Comparison of ENCODE assay signal across 22 cellular contexts in genomic region chr15:90834626-90835025, GRCh38. TPM values are rescaled to one million over a fixed set of nuclear protein-coding genes. Genes with fewer than 3 reads are reported as not detected.
DNase-seq lines count a peak whose midpoint lies in the region; ATAC-seq and TF ChIP-seq lines count a peak whose summit lies in the region.
"Had no signal": no experiment of that assay in that cellular context is flagged by ENCODE, and none has a peak within 500 bp of the region (broad histone marks: within the 10 kb centered on the region; RNA-seq: fewer than 3 reads in every experiment).

No MANE protein-coding gene starts in this region.

- H3K27me3 ChIP-seq in breast epithelium: no peaks in the 10 kb centered on the region
- H3K27me3 ChIP-seq: MG63 had no signal

- no peak for TF ChIP-seq POLR2A in breast epithelium (IDR thresholded peaks at IDR 0.05)

- H3K36me3 ChIP-seq in breast epithelium: no peaks in the 10 kb centered on the region
- H3K36me3 ChIP-seq: HAP-1, MG63 had no signal

- H3K36me3 Mint-ChIP-seq in activated CD4-positive, alpha-beta T cell treated with anti-CD3 and anti-CD28 coated beads for 36 hours (ENCODE audit: low read depth): peaks cover 4% of the 10 kb centered on the region
- no peaks in the 10 kb centered on the region for H3K36me3 Mint-ChIP-seq in MCF 10A (ENCODE audit: insufficient read depth, unreplicated experiment)
- H3K36me3 Mint-ChIP-seq in activated T-helper 2 cell treated with anti-CD3 and anti-CD28 coated beads, Interferon-gamma antibody, Interleukin-2, Interleukin-4, amounts not matched to agents 10 μg/mL and 5 μg/mL and 100 μg/mL, durations not matched to agents 14 hours and 24 hours and 36 hours (ENCODE audit: low read depth): peaks cover 14% of the 10 kb centered on the region

- no peak for ATAC-seq in activated CD4-positive, alpha-beta T cell treated with anti-CD3 and anti-CD28 coated beads for 36 hours
- ATAC-seq in GM19328 (IDR thresholded peaks at IDR 0.05; ENCODE audit: unreplicated experiment): no peak

- H3K4me1 Mint-ChIP-seq in activated CD4-positive, alpha-beta T cell treated with anti-CD3 and anti-CD28 coated beads for 36 hours: peaks cover 80% of the 10 kb centered on the region
- H3K4me1 Mint-ChIP-seq in MCF 10A (ENCODE audit: insufficient read depth, unreplicated experiment): no peaks in the 10 kb centered on the region
- H3K4me1 Mint-ChIP-seq in activated T-helper 2 cell treated with anti-CD3 and anti-CD28 coated beads, Interferon-gamma antibody, Interleukin-2, Interleukin-4, amounts not matched to agents 10 μg/mL and 5 μg/mL and 100 μg/mL, durations not matched to agents 14 hours and 24 hours and 36 hours (ENCODE audit: low read depth): peaks cover 55% of the 10 kb centered on the region

- CTCF ChIA-PET in activated CD4-positive, alpha-beta T cell treated with anti-CD3 and anti-CD28 coated beads for 36 hours (lab: Charles Lee): interaction anchor here (0.5 to 1.1 kb wide), 2 partner anchors 39 to 305 kb away, joined by 3 read pairs; no protein-coding TSS in a partner anchor
- CTCF ChIA-PET in MCF 10A (lab: Yijun Ruan, JAX): interaction anchor here (0.5 to 1.2 kb wide), 2 partner anchors 15 to 51 kb away, joined by 3 to 6 read pairs; no protein-coding TSS in a partner anchor

- intact Hi-C loops in activated CD4-positive, alpha-beta T cell treated with anti-CD3 and anti-CD28 coated beads for 36 hours (cut with DNase I, micrococcal nuclease): loop anchor here (5.0 to 10.0 kb wide), 2 partner anchors 98 to 1020 kb away; partner anchors contain the start of genes HDDC3 (in 1 of the 2) and SLCO3A1 (in 1 of the 2)
- intact Hi-C loops in MCF 10A (cut with micrococcal nuclease) (no loop called here), breast epithelium (cut with DNase I; ENCODE audit: low total_unique reads) (no loop called here)
- intact Hi-C loops in activated T-helper 2 cell treated with anti-CD3 and anti-CD28 coated beads, Interferon-gamma antibody, Interleukin-2, Interleukin-4, amounts not matched to agents 10 μg/mL and 5 μg/mL and 100 μg/mL, durations not matched to agents 14 hours and 24 hours and 36 hours (cut with micrococcal nuclease): no loop called here

- peaks cover 0 to under 1% of the 10 kb centered on the region in 2 donors for H3K4me1 ChIP-seq in breast epithelium

- BruUV-seq in MCF 10A (replicated peaks; lab: Mats Ljungman, UMichigan): no TSS peak

- H3K4me3 Mint-ChIP-seq in activated CD4-positive, alpha-beta T cell treated with anti-CD3 and anti-CD28 coated beads for 36 hours: no peak overlapping the region
- no peak overlapping the region for H3K4me3 Mint-ChIP-seq in MCF 10A (ENCODE audit: unreplicated experiment)
- H3K4me3 Mint-ChIP-seq in activated T-helper 2 cell treated with anti-CD3 and anti-CD28 coated beads, Interferon-gamma antibody, Interleukin-2, Interleukin-4, amounts not matched to agents 10 μg/mL and 5 μg/mL and 100 μg/mL, durations not matched to agents 14 hours and 24 hours and 36 hours (ENCODE audit: low read depth): no peak overlapping the region

- no peaks in the 10 kb centered on the region for H3K27me3 Mint-ChIP-seq in activated CD4-positive, alpha-beta T cell treated with anti-CD3 and anti-CD28 coated beads for 36 hours
- no peaks in the 10 kb centered on the region for H3K27me3 Mint-ChIP-seq in MCF 10A (ENCODE audit: insufficient read depth, unreplicated experiment)
- H3K27me3 Mint-ChIP-seq in activated T-helper 2 cell treated with anti-CD3 and anti-CD28 coated beads, Interferon-gamma antibody, Interleukin-2, Interleukin-4, amounts not matched to agents 10 μg/mL and 5 μg/mL and 100 μg/mL, durations not matched to agents 14 hours and 24 hours and 36 hours (ENCODE audit: low read depth): no peaks in the 10 kb centered on the region

- H3K9me3 ChIP-seq in breast epithelium: no peaks in the 10 kb centered on the region
- H3K9me3 ChIP-seq: HAP-1, MG63 had no signal

- TF ChIP-seq CTCF in MCF 10A (IDR thresholded peaks at IDR 0.05; ENCODE audit: unreplicated experiment) (no peak), breast epithelium (IDR thresholded peaks at IDR 0.05) (no peak)

- DNase-seq in activated CD4-positive, alpha-beta T cell treated with anti-CD3 and anti-CD28 coated beads for 36 hours: no peak
- DNase-seq in activated CD4-positive, alpha-beta T cell treated with anti-CD3 and anti-CD28 coated beads for 48 hours: no peak
- DNase-seq in MCF 10A (ENCODE audit: unreplicated experiment): peak; percentile 9
- no peak for DNase-seq in breast epithelium (ENCODE audit: low spot score in 2 of 2)
- DNase-seq in activated T-helper 2 cell treated with anti-CD3 and anti-CD28 coated beads, Interferon-gamma antibody, Interleukin-2, Interleukin-4, amounts not matched to agents 10 μg/mL and 5 μg/mL and 100 μg/mL, durations not matched to agents 14 hours and 24 hours and 36 hours (ENCODE audit: low spot score): no peak
- no peak for DNase-seq in HUDEP-2 (lab: John Stamatoyannopoulos, UW; ENCODE audit: unreplicated experiment in 76 of 76)
- DNase-seq in amygdala (lab: John Stamatoyannopoulos, UW): no peak
- DNase-seq: 8988T, COR-L47, DMS 273 treated with DMSO at 0.1 percent for 48 hours, DND-41, IMR-90, Karpas-422, MG63, NCI-H1048, NCI-H1436, NCI-H1930, NCI-H226, NCI-H524 had no signal

- no peak overlapping the region for H3K4me3 ChIP-seq in breast epithelium
- H3K4me3 ChIP-seq: HAP-1, MG63 had no signal

- H3K27ac ChIP-seq in breast epithelium: no peak overlapping the region
- H3K27ac ChIP-seq: HL-60 had no signal

- POLR2A ChIA-PET in activated CD4-positive, alpha-beta T cell treated with anti-CD3 and anti-CD28 coated beads for 36 hours (lab: Charles Lee): interaction anchor here (0.6 to 0.8 kb wide), 2 partner anchors 18 kb away, joined by 3 read pairs; no protein-coding TSS in a partner anchor
- POLR2A ChIA-PET in MCF 10A (lab: Yijun Ruan, JAX): interaction anchor here (0.8 kb wide), 1 partner anchor 36 kb away, joined by 3 read pairs; no protein-coding TSS in a partner anchor

- H3K27ac Mint-ChIP-seq in activated CD4-positive, alpha-beta T cell treated with anti-CD3 and anti-CD28 coated beads for 36 hours: peak overlapping the region; percentile 70
- H3K27ac Mint-ChIP-seq in MCF 10A (ENCODE audit: low read depth, unreplicated experiment): no peak overlapping the region
- peak overlapping the region; percentile 96 for H3K27ac Mint-ChIP-seq in activated T-helper 2 cell treated with anti-CD3 and anti-CD28 coated beads, Interferon-gamma antibody, Interleukin-2, Interleukin-4, amounts not matched to agents 10 μg/mL and 5 μg/mL and 100 μg/mL, durations not matched to agents 14 hours and 24 hours and 36 hours

- no peaks in the 10 kb centered on the region for H3K9me3 Mint-ChIP-seq in activated CD4-positive, alpha-beta T cell treated with anti-CD3 and anti-CD28 coated beads for 36 hours (ENCODE audit: low read depth)
- H3K9me3 Mint-ChIP-seq in MCF 10A (ENCODE audit: unreplicated experiment): no peaks in the 10 kb centered on the region
- no peaks in the 10 kb centered on the region for H3K9me3 Mint-ChIP-seq in activated T-helper 2 cell treated with anti-CD3 and anti-CD28 coated beads, Interferon-gamma antibody, Interleukin-2, Interleukin-4, amounts not matched to agents 10 μg/mL and 5 μg/mL and 100 μg/mL, durations not matched to agents 14 hours and 24 hours and 36 hours

RNA-seq across cellular contexts. Expression of gene FURIN, which starts 33.8 kb away (rescaled TPM):
- 100 to 1,000 TPM; 406 to 422 TPM for total RNA-seq in activated CD4-positive, alpha-beta T cell treated with anti-CD3 and anti-CD28 coated beads for 36 hours
- total RNA-seq in MCF 10A (2022): 48.8 and 49.4 TPM in 2 replicates
- 10 to 100 TPM; 34.5 to 48.5 (median 36.4) TPM for total RNA-seq in breast epithelium
- 564 and 570 TPM in 2 replicates for total RNA-seq in activated T-helper 2 cell treated with anti-CD3 and anti-CD28 coated beads, Interferon-gamma antibody, Interleukin-2, Interleukin-4, amounts not matched to agents 10 μg/mL and 5 μg/mL and 100 μg/mL, durations not matched to agents 14 hours and 24 hours and 36 hours

RNA-seq across cellular contexts. Expression of gene FES, which starts 49.7 kb away (rescaled TPM):
- total RNA-seq in activated CD4-positive, alpha-beta T cell treated with anti-CD3 and anti-CD28 coated beads for 36 hours: 10 to 100 TPM; 12.2 to 15.6 TPM
- total RNA-seq in MCF 10A (2022): 0.32 and 0.91 TPM in 2 replicates
- total RNA-seq in breast epithelium: 10 to 100 TPM; 41.4 to 54.7 (median 42.3) TPM
- 51.9 and 55.8 TPM in 2 replicates for total RNA-seq in activated T-helper 2 cell treated with anti-CD3 and anti-CD28 coated beads, Interferon-gamma antibody, Interleukin-2, Interleukin-4, amounts not matched to agents 10 μg/mL and 5 μg/mL and 100 μg/mL, durations not matched to agents 14 hours and 24 hours and 36 hours

Comparison
In these comparisons a context has a peak if more than half of its experiments do, and no peak if none do; other contexts are left out.
1. intact Hi-C loops: an anchor here in activated CD4-positive, alpha-beta T cell treated with anti-CD3 and anti-CD28 coated beads for 36 hours (5.0 to 10.0 kb wide); none called in MCF 10A, breast epithelium and activated T-helper 2 cell treated with anti-CD3 and anti-CD28 coated beads, Interferon-gamma antibody, Interleukin-2, Interleukin-4, amounts not matched to agents 10 μg/mL and 5 μg/mL and 100 μg/mL, durations not matched to agents 14 hours and 24 hours and 36 hours.